22 cellular contexts compared by ENCODE assay signal in the genomic region with DNA sequence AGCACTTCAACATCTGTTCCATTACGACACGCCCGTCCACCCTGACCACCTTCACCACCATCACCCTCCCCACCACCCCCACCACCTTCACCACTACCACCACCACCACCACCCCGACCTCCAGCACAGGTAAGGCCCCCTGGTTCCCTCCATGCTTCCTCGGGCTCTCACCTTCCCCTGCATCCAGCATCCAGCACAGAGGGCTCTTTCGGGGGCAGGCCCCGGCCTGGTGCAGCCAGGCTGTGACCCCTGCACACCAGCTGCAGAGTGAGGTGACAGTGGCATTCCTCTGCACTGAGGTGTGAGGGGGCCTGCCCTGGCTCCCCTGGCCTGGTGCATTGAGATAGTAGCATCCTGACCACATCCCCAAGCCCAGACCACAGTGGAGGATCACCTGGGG. TPM values are rescaled to one million over a fixed set of nuclear protein-coding genes. Genes with fewer than 3 reads are reported as not detected.
A peak's percentile ranks its signal among the peaks of the same experiment; 100 is the strongest.
DNase-seq lines count a peak whose midpoint lies in the region; ATAC-seq and TF ChIP-seq lines count a peak whose summit lies in the region.
"Had no signal": no experiment of that assay in that cellular context is flagged by ENCODE, and none has a peak within 500 bp of the region (broad histone marks: within the 10 kb centered on the region; RNA-seq: fewer than 3 reads in every experiment).

No MANE protein-coding gene starts in this region.

- no peak overlapping the region for H3K4me3 Mint-ChIP-seq in natural killer cell treated with Interleukin-12 subunit alpha and Interleukin-12 subunit beta and Interleukin-15 and Interleukin-18, amount 100 ng/mL, for 72 hours
- H3K4me3 Mint-ChIP-seq in natural killer cell (no peak overlapping the region), chondrocyte (ENCODE audit: unreplicated experiment) (no peak overlapping the region)
- no peak overlapping the region for H3K4me3 Mint-ChIP-seq in stimulated activated naive B cell treated with anti-CD40 and anti-IgM and Interleukin-4, amounts not matched to agents 10 μg/mL and 1 μg/mL and 100 μg/mL, for 72 hours
- H3K4me3 Mint-ChIP-seq: CD4-positive, alpha-beta memory T cell; HFFc6 had no signal

- TF ChIP-seq CTCF in natural killer cell (IDR thresholded peaks at IDR 0.05) (no peak), chondrocyte (IDR thresholded peaks at IDR 0.05) (no peak), mucosa of descending colon (IDR thresholded peaks at IDR 0.05) (no peak)

- ATAC-seq in natural killer cell treated with Interleukin-12 subunit alpha and Interleukin-12 subunit beta and Interleukin-15 and Interleukin-18, amount 100 ng/mL, for 72 hours, result no peak
- no peak for ATAC-seq in natural killer cell
- no peak for ATAC-seq in mucosa of descending colon
- ATAC-seq in stimulated activated naive B cell treated with anti-CD40 and anti-IgM and Interleukin-4, amounts not matched to agents 10 μg/mL and 1 μg/mL and 100 μg/mL, for 72 hours (replicated peaks), result no peak

- DNase-seq in natural killer cell treated with Interleukin-12 subunit alpha and Interleukin-12 subunit beta and Interleukin-15 and Interleukin-18, amount 100 ng/mL, for 72 hours (ENCODE audit: low spot score), result peak; percentile 47
- no peak for DNase-seq in natural killer cell
- DNase-seq in chondrocyte (ENCODE audit: low spot score), result peak; percentile 62
- DNase-seq in mucosa of descending colon, result peak in 2 of 3 donors; percentile 11 to 31
- DNase-seq in stimulated activated naive B cell treated with anti-CD40 and anti-IgM and Interleukin-4, amounts not matched to agents 10 μg/mL and 1 μg/mL and 100 μg/mL, for 72 hours, result no peak
- DNase-seq in NCI-H2171 (lab: John Stamatoyannopoulos, UW), result no peak
- no peak for DNase-seq in activated effector memory CD4-positive, alpha-beta T cell treated with anti-CD3 and anti-CD28 coated beads, Interleukin-2, amount 50 U/mL, for 16 hours
- DNase-seq in SHP77 treated with DMSO at 0.1 percent for 48 hours (lab: John Stamatoyannopoulos, UW), result no peak
- DNase-seq: C1 segment of cervical spinal cord; Calu3; CD4-positive, alpha-beta memory T cell; COR-L47; DMS53; DMS79 treated with DMSO at 0.1 percent for 48 hours; GF-D8; GOT3; HFFc6 had no signal

- no peaks in the 10 kb centered on the region for H3K27me3 Mint-ChIP-seq in natural killer cell treated with Interleukin-12 subunit alpha and Interleukin-12 subunit beta and Interleukin-15 and Interleukin-18, amount 100 ng/mL, for 72 hours
- no peaks in the 10 kb centered on the region for H3K27me3 Mint-ChIP-seq in natural killer cell (ENCODE audit: low read depth in 2 of 2)
- peaks cover 2% of the 10 kb centered on the region for H3K27me3 Mint-ChIP-seq in chondrocyte (ENCODE audit: low read depth)
- no peaks in the 10 kb centered on the region for H3K27me3 Mint-ChIP-seq in stimulated activated naive B cell treated with anti-CD40 and anti-IgM and Interleukin-4, amounts not matched to agents 10 μg/mL and 1 μg/mL and 100 μg/mL, for 72 hours
- H3K27me3 Mint-ChIP-seq: CD4-positive, alpha-beta memory T cell had no signal

- intact Hi-C loops in natural killer cell (cut with micrococcal nuclease) (no loop called here), mucosa of descending colon (cut with DNase I, micrococcal nuclease) (no loop called here)

- H3K36me3 ChIP-seq in mucosa of descending colon (ENCODE audit: low read depth), result no peaks in the 10 kb centered on the region
- H3K36me3 ChIP-seq: HAP-1 had no signal

- H3K9me3 ChIP-seq in mucosa of descending colon, result no peaks in the 10 kb centered on the region
- H3K9me3 ChIP-seq: HAP-1 had no signal

- H3K27ac Mint-ChIP-seq in natural killer cell treated with Interleukin-12 subunit alpha and Interleukin-12 subunit beta and Interleukin-15 and Interleukin-18, amount 100 ng/mL, for 72 hours, result no peak overlapping the region
- H3K27ac Mint-ChIP-seq in natural killer cell, result no peak overlapping the region
- H3K27ac Mint-ChIP-seq in chondrocyte (ENCODE audit: unreplicated experiment), result no peak overlapping the region
- peak overlapping the region; percentile 31 for H3K27ac Mint-ChIP-seq in stimulated activated naive B cell treated with anti-CD40 and anti-IgM and Interleukin-4, amounts not matched to agents 10 μg/mL and 1 μg/mL and 100 μg/mL, for 72 hours
- H3K27ac Mint-ChIP-seq: CD4-positive, alpha-beta memory T cell; HFFc6 had no signal

- no peak overlapping the region for H3K4me3 ChIP-seq in mucosa of descending colon
- H3K4me3 ChIP-seq: HAP-1 had no signal

- H3K36me3 Mint-ChIP-seq in natural killer cell treated with Interleukin-12 subunit alpha and Interleukin-12 subunit beta and Interleukin-15 and Interleukin-18, amount 100 ng/mL, for 72 hours, result no peaks in the 10 kb centered on the region
- H3K36me3 Mint-ChIP-seq in natural killer cell (no peaks in the 10 kb centered on the region), chondrocyte (ENCODE audit: low read depth) (peaks cover 2% of the 10 kb centered on the region)
- no peaks in the 10 kb centered on the region for H3K36me3 Mint-ChIP-seq in stimulated activated naive B cell treated with anti-CD40 and anti-IgM and Interleukin-4, amounts not matched to agents 10 μg/mL and 1 μg/mL and 100 μg/mL, for 72 hours
- H3K36me3 Mint-ChIP-seq: CD4-positive, alpha-beta memory T cell had no signal

- peaks cover 11 to 15% of the 10 kb centered on the region in 2 donors for H3K4me1 Mint-ChIP-seq in natural killer cell treated with Interleukin-12 subunit alpha and Interleukin-12 subunit beta and Interleukin-15 and Interleukin-18, amount 100 ng/mL, for 72 hours (ENCODE audit: low read depth in 2 of 2)
- peaks cover 6 to 13% of the 10 kb centered on the region in 2 donors for H3K4me1 Mint-ChIP-seq in natural killer cell
- H3K4me1 Mint-ChIP-seq in chondrocyte (ENCODE audit: low read depth), result no peaks in the 10 kb centered on the region
- no peaks in the 10 kb centered on the region for H3K4me1 Mint-ChIP-seq in stimulated activated naive B cell treated with anti-CD40 and anti-IgM and Interleukin-4, amounts not matched to agents 10 μg/mL and 1 μg/mL and 100 μg/mL, for 72 hours

- H3K9me3 Mint-ChIP-seq in natural killer cell treated with Interleukin-12 subunit alpha and Interleukin-12 subunit beta and Interleukin-15 and Interleukin-18, amount 100 ng/mL, for 72 hours, result peaks cover 16% of the 10 kb centered on the region
- H3K9me3 Mint-ChIP-seq in natural killer cell (peaks cover 2 to 3% of the 10 kb centered on the region in 2 donors), chondrocyte (ENCODE audit: low read depth) (no peaks in the 10 kb centered on the region)
- peaks cover 12 to 14% of the 10 kb centered on the region in 2 donors for H3K9me3 Mint-ChIP-seq in stimulated activated naive B cell treated with anti-CD40 and anti-IgM and Interleukin-4, amounts not matched to agents 10 μg/mL and 1 μg/mL and 100 μg/mL, for 72 hours

- H3K4me1 ChIP-seq in mucosa of descending colon (ENCODE audit: low read depth), result no peaks in the 10 kb centered on the region
- H3K4me1 ChIP-seq: HAP-1 had no signal

RNA-seq across cellular contexts. Expression of a gene that starts 18.2 kb away (rescaled TPM):
- total RNA-seq in natural killer cell treated with Interleukin-12 subunit alpha and Interleukin-12 subunit beta and Interleukin-15 and Interleukin-18, amount 100 ng/mL, for 72 hours, result not detected
- total RNA-seq in natural killer cell (not detected), chondrocyte (not detected in 3 replicates), mucosa of descending colon (1,000 to 10,000 TPM in 2 of 3 donors, 100 to 1,000 TPM in 1; 379 to 1,246 (median 1,109) TPM)
- total RNA-seq: A172; A673; Calu3; CD4-positive, alpha-beta memory T cell; Daoy; G401 had no signal

RNA-seq across cellular contexts. Expression of a gene that starts 56.4 kb away (rescaled TPM):
- not detected for total RNA-seq in natural killer cell treated with Interleukin-12 subunit alpha and Interleukin-12 subunit beta and Interleukin-15 and Interleukin-18, amount 100 ng/mL, for 72 hours
- not detected for total RNA-seq in natural killer cell
- total RNA-seq in chondrocyte, result not detected in 3 replicates
- total RNA-seq in mucosa of descending colon, result not detected
- total RNA-seq: A172; A673; CD4-positive, alpha-beta memory T cell; Daoy; G401; HFFc6 had no signal

Comparison
In these comparisons a context has a peak if more than half of its experiments do, and no peak if none do; other contexts are left out.
1. DNase-seq: peak in natural killer cell treated with Interleukin-12 subunit alpha and Interleukin-12 subunit beta and Interleukin-15 and Interleukin-18, amount 100 ng/mL, for 72 hours (single experiment), chondrocyte (single experiment) and mucosa of descending colon (2 of 3); none in natural killer cell (single experiment), stimulated activated naive B cell treated with anti-CD40 and anti-IgM and Interleukin-4, amounts not matched to agents 10 μg/mL and 1 μg/mL and 100 μg/mL, for 72 hours (single experiment), NCI-H2171 (single experiment), activated effector memory CD4-positive, alpha-beta T cell treated with anti-CD3 and anti-CD28 coated beads, Interleukin-2, amount 50 U/mL, for 16 hours (single experiment) and SHP77 treated with DMSO at 0.1 percent for 48 hours (single experiment).
2. RNA of a gene that starts 18.2 kb away (total RNA-seq): 379 to 1,246 TPM in mucosa of descending colon; not detected in natural killer cell treated with Interleukin-12 subunit alpha and Interleukin-12 subunit beta and Interleukin-15 and Interleukin-18, amount 100 ng/mL, for 72 hours, not detected in natural killer cell and not detected in chondrocyte; every median in the first group is over 100 times any median in the second.